Comparison of ENCODE assay signal across 1 cellular context in the genomic region with DNA sequence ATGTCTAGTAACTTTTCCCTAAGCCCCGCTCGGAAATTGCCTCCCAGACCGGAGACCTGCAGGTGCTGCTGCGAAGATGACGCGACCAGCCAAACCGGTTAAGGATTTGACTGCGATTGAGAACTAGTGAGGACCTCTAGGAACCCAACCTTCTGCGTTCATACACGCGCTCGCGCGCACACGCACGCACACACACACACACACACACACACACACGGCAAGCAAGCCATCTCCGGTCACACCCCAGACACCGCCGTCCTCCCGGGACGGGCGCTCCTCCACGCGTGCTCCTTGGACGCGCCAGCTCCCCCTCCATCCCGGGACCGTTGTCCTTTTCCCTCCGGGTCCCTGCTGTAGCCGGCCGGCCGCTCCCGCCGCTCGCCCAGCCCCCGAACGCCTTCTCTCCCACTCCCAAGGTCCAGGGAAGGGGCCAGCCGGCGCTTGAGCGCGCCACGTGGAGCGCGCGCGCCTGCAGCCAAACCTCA.
TF ChIP-seq lines count a peak whose summit lies in the region.

No MANE protein-coding gene starts in this region.

TF ChIP-seq in K562, 482 proteins besides CTCF, POLR2A, EP300 and RAD21 (continued from another document and continues in another):
- TF ChIP-seq, protein P1, sequence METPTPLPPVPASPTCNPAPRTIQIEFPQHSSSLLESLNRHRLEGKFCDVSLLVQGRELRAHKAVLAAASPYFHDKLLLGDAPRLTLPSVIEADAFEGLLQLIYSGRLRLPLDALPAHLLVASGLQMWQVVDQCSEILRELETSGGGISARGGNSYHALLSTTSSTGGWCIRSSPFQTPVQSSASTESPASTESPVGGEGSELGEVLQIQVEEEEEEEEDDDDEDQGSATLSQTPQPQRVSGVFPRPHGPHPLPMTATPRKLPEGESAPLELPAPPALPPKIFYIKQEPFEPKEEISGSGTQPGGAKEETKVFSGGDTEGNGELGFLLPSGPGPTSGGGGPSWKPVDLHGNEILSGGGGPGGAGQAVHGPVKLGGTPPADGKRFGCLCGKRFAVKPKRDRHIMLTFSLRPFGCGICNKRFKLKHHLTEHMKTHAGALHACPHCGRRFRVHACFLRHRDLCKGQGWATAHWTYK (CRISPR knock-in tag; IDR thresholded peaks at IDR 0.05) = no peak
- TF ChIP-seq STAT5A (IDR thresholded peaks at IDR 0.05; ENCODE audit: borderline replicate concordance, low read length) (no peak), CCAR2 (IDR thresholded peaks at IDR 0.05; ENCODE audit: low read depth, low read length) (no peak), ZNF140 (CRISPR knock-in tag; IDR thresholded peaks at IDR 0.05) (no peak), MCM3 (IDR thresholded peaks at IDR 0.05) (no peak), TRIM28 (IDR thresholded peaks at IDR 0.05) (no peak), XRCC3 (IDR thresholded peaks at IDR 0.05) (no peak), CHD1 (IDR thresholded peaks at IDR 0.05; ENCODE audit: low read length) (no peak), KDM4B (IDR thresholded peaks at IDR 0.05; ENCODE audit: borderline replicate concordance in 2 of 2, low read depth in 1 of 2) (no peak), HMG20A (CRISPR knock-in tag; conservative IDR thresholded peaks at IDR 0.05) (no peak), RAD51 (IDR thresholded peaks at IDR 0.05; ENCODE audit: borderline replicate concordance, low read depth) (no peak), ZNF384 (IDR thresholded peaks at IDR 0.05; ENCODE audit: low read depth, low read length) (no peak), SNRNP70 (optimal IDR thresholded peaks at IDR 0.05; ENCODE audit: low read depth, low read length) (no peak), DMBX1 (CRISPR knock-in tag; IDR thresholded peaks at IDR 0.05; ENCODE audit: borderline replicate concordance) (no peak), NRF1 (conservative IDR thresholded peaks at IDR 0.05 in 1 of 2, IDR thresholded peaks at IDR 0.05 in 1 of 2) (0 out of 4 replicates have a peak, but pooled peaks of 1 of the 2 experiments have one; percentile 19), BHLHE40 (IDR thresholded peaks at IDR 0.05; ENCODE audit: low read length) (no peak), BCOR (IDR thresholded peaks at IDR 0.05) (no peak), KDM5B (IDR thresholded peaks at IDR 0.05; ENCODE audit: insufficient replicate concordance, low read depth, low read length) (no peak), ZNF24 (IDR thresholded peaks at IDR 0.05) (no peak), POLR2AphosphoS2 (IDR thresholded peaks at IDR 0.05; ENCODE audit: low read length) (no peak), SIN3B (IDR thresholded peaks at IDR 0.05; ENCODE audit: low read depth) (no peak), PHB2 (IDR thresholded peaks at IDR 0.05; ENCODE audit: low read depth) (no peak), PHB (CRISPR knock-in tag; IDR thresholded peaks at IDR 0.05) (no peak), CAMTA2 (CRISPR knock-in tag; conservative IDR thresholded peaks at IDR 0.05) (no peak), CXXC5 (CRISPR knock-in tag; IDR thresholded peaks at IDR 0.05) (peak; percentile 50), CHD4 (IDR thresholded peaks at IDR 0.05; ENCODE audit: insufficient read depth, insufficient replicate concordance, low read depth, low read length, poor library complexity, severe bottlenecking) (no peak), NR2F6 (CRISPR knock-in tag; IDR thresholded peaks at IDR 0.05) (no peak), CHD2 (IDR thresholded peaks at IDR 0.05; ENCODE audit: low read depth, low read length) (no peak)
- TF ChIP-seq, protein P2, sequence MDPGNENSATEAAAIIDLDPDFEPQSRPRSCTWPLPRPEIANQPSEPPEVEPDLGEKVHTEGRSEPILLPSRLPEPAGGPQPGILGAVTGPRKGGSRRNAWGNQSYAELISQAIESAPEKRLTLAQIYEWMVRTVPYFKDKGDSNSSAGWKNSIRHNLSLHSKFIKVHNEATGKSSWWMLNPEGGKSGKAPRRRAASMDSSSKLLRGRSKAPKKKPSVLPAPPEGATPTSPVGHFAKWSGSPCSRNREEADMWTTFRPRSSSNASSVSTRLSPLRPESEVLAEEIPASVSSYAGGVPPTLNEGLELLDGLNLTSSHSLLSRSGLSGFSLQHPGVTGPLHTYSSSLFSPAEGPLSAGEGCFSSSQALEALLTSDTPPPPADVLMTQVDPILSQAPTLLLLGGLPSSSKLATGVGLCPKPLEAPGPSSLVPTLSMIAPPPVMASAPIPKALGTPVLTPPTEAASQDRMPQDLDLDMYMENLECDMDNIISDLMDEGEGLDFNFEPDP (CRISPR knock-in tag; IDR thresholded peaks at IDR 0.05) = no peak
- TF ChIP-seq, protein P3, sequence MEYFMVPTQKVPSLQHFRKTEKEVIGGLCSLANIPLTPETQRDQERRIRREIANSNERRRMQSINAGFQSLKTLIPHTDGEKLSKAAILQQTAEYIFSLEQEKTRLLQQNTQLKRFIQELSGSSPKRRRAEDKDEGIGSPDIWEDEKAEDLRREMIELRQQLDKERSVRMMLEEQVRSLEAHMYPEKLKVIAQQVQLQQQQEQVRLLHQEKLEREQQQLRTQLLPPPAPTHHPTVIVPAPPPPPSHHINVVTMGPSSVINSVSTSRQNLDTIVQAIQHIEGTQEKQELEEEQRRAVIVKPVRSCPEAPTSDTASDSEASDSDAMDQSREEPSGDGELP (CRISPR knock-in tag; IDR thresholded peaks at IDR 0.05; ENCODE audit: borderline replicate concordance) = no peak
- TF ChIP-seq, protein P4, sequence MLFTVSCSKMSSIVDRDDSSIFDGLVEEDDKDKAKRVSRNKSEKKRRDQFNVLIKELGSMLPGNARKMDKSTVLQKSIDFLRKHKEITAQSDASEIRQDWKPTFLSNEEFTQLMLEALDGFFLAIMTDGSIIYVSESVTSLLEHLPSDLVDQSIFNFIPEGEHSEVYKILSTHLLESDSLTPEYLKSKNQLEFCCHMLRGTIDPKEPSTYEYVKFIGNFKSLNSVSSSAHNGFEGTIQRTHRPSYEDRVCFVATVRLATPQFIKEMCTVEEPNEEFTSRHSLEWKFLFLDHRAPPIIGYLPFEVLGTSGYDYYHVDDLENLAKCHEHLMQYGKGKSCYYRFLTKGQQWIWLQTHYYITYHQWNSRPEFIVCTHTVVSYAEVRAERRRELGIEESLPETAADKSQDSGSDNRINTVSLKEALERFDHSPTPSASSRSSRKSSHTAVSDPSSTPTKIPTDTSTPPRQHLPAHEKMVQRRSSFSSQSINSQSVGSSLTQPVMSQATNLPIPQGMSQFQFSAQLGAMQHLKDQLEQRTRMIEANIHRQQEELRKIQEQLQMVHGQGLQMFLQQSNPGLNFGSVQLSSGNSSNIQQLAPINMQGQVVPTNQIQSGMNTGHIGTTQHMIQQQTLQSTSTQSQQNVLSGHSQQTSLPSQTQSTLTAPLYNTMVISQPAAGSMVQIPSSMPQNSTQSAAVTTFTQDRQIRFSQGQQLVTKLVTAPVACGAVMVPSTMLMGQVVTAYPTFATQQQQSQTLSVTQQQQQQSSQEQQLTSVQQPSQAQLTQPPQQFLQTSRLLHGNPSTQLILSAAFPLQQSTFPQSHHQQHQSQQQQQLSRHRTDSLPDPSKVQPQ (CRISPR knock-in tag; IDR thresholded peaks at IDR 0.05; ENCODE audit: borderline replicate concordance) = no peak
- TF ChIP-seq, protein P5, sequence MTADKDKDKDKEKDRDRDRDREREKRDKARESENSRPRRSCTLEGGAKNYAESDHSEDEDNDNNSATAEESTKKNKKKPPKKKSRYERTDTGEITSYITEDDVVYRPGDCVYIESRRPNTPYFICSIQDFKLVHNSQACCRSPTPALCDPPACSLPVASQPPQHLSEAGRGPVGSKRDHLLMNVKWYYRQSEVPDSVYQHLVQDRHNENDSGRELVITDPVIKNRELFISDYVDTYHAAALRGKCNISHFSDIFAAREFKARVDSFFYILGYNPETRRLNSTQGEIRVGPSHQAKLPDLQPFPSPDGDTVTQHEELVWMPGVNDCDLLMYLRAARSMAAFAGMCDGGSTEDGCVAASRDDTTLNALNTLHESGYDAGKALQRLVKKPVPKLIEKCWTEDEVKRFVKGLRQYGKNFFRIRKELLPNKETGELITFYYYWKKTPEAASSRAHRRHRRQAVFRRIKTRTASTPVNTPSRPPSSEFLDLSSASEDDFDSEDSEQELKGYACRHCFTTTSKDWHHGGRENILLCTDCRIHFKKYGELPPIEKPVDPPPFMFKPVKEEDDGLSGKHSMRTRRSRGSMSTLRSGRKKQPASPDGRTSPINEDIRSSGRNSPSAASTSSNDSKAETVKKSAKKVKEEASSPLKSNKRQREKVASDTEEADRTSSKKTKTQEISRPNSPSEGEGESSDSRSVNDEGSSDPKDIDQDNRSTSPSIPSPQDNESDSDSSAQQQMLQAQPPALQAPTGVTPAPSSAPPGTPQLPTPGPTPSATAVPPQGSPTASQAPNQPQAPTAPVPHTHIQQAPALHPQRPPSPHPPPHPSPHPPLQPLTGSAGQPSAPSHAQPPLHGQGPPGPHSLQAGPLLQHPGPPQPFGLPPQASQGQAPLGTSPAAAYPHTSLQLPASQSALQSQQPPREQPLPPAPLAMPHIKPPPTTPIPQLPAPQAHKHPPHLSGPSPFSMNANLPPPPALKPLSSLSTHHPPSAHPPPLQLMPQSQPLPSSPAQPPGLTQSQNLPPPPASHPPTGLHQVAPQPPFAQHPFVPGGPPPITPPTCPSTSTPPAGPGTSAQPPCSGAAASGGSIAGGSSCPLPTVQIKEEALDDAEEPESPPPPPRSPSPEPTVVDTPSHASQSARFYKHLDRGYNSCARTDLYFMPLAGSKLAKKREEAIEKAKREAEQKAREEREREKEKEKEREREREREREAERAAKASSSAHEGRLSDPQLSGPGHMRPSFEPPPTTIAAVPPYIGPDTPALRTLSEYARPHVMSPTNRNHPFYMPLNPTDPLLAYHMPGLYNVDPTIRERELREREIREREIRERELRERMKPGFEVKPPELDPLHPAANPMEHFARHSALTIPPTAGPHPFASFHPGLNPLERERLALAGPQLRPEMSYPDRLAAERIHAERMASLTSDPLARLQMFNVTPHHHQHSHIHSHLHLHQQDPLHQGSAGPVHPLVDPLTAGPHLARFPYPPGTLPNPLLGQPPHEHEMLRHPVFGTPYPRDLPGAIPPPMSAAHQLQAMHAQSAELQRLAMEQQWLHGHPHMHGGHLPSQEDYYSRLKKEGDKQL (CRISPR knock-in tag; IDR thresholded peaks at IDR 0.05; ENCODE audit: borderline replicate concordance) = no peak
- TF ChIP-seq, protein P6, sequence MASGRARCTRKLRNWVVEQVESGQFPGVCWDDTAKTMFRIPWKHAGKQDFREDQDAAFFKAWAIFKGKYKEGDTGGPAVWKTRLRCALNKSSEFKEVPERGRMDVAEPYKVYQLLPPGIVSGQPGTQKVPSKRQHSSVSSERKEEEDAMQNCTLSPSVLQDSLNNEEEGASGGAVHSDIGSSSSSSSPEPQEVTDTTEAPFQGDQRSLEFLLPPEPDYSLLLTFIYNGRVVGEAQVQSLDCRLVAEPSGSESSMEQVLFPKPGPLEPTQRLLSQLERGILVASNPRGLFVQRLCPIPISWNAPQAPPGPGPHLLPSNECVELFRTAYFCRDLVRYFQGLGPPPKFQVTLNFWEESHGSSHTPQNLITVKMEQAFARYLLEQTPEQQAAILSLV (tag; IDR thresholded peaks at IDR 0.05) = no peak
- TF ChIP-seq, protein P7, sequence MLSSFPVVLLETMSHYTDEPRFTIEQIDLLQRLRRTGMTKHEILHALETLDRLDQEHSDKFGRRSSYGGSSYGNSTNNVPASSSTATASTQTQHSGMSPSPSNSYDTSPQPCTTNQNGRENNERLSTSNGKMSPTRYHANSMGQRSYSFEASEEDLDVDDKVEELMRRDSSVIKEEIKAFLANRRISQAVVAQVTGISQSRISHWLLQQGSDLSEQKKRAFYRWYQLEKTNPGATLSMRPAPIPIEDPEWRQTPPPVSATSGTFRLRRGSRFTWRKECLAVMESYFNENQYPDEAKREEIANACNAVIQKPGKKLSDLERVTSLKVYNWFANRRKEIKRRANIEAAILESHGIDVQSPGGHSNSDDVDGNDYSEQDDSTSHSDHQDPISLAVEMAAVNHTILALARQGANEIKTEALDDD (IDR thresholded peaks at IDR 0.05) = peak; percentile 66
- TF ChIP-seq, protein P8, sequence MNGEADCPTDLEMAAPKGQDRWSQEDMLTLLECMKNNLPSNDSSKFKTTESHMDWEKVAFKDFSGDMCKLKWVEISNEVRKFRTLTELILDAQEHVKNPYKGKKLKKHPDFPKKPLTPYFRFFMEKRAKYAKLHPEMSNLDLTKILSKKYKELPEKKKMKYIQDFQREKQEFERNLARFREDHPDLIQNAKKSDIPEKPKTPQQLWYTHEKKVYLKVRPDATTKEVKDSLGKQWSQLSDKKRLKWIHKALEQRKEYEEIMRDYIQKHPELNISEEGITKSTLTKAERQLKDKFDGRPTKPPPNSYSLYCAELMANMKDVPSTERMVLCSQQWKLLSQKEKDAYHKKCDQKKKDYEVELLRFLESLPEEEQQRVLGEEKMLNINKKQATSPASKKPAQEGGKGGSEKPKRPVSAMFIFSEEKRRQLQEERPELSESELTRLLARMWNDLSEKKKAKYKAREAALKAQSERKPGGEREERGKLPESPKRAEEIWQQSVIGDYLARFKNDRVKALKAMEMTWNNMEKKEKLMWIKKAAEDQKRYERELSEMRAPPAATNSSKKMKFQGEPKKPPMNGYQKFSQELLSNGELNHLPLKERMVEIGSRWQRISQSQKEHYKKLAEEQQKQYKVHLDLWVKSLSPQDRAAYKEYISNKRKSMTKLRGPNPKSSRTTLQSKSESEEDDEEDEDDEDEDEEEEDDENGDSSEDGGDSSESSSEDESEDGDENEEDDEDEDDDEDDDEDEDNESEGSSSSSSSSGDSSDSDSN (IDR thresholded peaks at IDR 0.05; ENCODE audit: borderline replicate concordance in 1 of 2, low read depth in 2 of 2, low read length in 2 of 2) = no peak
- TF ChIP-seq, protein P9, sequence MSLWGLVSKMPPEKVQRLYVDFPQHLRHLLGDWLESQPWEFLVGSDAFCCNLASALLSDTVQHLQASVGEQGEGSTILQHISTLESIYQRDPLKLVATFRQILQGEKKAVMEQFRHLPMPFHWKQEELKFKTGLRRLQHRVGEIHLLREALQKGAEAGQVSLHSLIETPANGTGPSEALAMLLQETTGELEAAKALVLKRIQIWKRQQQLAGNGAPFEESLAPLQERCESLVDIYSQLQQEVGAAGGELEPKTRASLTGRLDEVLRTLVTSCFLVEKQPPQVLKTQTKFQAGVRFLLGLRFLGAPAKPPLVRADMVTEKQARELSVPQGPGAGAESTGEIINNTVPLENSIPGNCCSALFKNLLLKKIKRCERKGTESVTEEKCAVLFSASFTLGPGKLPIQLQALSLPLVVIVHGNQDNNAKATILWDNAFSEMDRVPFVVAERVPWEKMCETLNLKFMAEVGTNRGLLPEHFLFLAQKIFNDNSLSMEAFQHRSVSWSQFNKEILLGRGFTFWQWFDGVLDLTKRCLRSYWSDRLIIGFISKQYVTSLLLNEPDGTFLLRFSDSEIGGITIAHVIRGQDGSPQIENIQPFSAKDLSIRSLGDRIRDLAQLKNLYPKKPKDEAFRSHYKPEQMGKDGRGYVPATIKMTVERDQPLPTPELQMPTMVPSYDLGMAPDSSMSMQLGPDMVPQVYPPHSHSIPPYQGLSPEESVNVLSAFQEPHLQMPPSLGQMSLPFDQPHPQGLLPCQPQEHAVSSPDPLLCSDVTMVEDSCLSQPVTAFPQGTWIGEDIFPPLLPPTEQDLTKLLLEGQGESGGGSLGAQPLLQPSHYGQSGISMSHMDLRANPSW (CRISPR knock-in tag; IDR thresholded peaks at IDR 0.05) = no peak
- TF ChIP-seq, protein P10, sequence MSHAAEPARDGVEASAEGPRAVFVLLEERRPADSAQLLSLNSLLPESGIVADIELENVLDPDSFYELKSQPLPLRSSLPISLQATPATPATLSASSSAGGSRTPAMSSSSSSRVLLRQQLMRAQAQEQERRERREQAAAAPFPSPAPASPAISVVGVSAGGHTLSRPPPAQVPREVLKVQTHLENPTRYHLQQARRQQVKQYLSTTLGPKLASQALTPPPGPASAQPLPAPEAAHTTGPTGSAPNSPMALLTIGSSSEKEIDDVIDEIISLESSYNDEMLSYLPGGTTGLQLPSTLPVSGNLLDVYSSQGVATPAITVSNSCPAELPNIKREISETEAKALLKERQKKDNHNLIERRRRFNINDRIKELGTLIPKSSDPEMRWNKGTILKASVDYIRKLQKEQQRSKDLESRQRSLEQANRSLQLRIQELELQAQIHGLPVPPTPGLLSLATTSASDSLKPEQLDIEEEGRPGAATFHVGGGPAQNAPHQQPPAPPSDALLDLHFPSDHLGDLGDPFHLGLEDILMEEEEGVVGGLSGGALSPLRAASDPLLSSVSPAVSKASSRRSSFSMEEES (CRISPR knock-in tag; IDR thresholded peaks at IDR 0.05) = no peak
